In the genomic region with DNA sequence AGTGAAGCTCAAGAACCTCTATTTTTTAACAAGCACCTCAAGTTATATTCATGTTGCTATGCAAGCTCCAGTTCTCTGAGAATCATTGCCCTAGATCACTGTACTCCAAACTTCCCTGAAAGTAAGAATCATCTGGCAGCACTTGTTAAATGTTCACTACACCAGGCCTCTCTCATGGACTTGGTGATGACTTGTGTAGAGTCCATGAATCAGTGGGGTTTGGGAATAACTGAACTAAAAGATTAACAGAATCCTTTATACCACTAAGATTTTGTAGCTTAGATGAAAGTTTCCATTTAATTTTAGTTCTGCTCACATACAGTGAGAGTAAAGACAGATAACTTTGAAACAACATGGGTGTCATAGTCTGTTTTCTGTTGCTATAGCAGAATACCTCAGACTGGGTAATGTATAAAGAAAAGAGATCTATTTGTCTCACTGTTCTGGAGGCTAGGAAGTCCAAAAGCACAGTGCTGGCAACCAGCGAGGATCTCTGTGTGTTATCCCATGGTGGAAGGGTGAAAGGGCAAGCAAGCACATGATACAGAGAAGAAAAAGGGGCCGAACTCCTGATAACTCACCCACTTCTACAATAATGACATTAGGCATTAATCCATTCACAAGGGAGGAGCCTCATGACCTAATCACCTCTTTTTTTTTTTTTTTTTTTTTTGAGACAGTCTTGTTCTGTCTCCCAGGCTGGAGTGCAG, we compare ENCODE assay signal across 22 cellular contexts. TPM values are rescaled to one million over a fixed set of nuclear protein-coding genes. Genes with fewer than 3 reads are reported as not detected.
DNase-seq lines count a peak whose midpoint lies in the region; ATAC-seq, FAIRE-seq and TF ChIP-seq lines count a peak whose summit lies in the region.
"Had no signal": no experiment of that assay in that cellular context is flagged by ENCODE, and none has a peak within 500 bp of the region (broad histone marks: within the 10 kb centered on the region; RNA-seq: fewer than 3 reads in every experiment).

No MANE protein-coding gene starts in this region.

- 72% methylated on average over 2 of the region's 2 CpGs for WGBS in hepatocyte (ENCODE audit: low lambda C conversion rate, missing lambda C conversion rate)
- 17% methylated on average over 2 of the region's 2 CpGs for WGBS in right lobe of liver (ENCODE audit: insufficient coverage, low coverage, low lambda C conversion rate, missing lambda C conversion rate)
- 19 to 72% (median 31%) methylated on average over 2 of the region's 2 CpGs for WGBS in small intestine, 3 donors

- H3K9me2 ChIP-seq in hepatocyte (replicated peaks; ENCODE audit: insufficient read depth) = no peaks in the 10 kb centered on the region

- intact Hi-C loops in right lobe of liver (cut with DNase I) = no loop called here

- no peaks in the 10 kb centered on the region for H3K9me3 Mint-ChIP-seq in stimulated activated effector memory CD8-positive, alpha-beta T cell treated with anti-CD3 and anti-CD28 coated beads, Interleukin-12 subunit alpha, Interleukin-12 subunit beta, amount 100 ng/mL, for 72 hours
- H3K9me3 Mint-ChIP-seq: CD4-positive, alpha-beta T cell; GM23338; IgD-negative memory B cell had no signal

- no peak overlapping the region for H3K4me3 ChIP-seq in hepatocyte
- no peak overlapping the region for H3K4me3 ChIP-seq in right lobe of liver
- no peak overlapping the region for H3K4me3 ChIP-seq in small intestine (ENCODE audit: low read depth in 1 of 2, low read length in 2 of 2)
- H3K4me3 ChIP-seq: GM23338 had no signal

- no peaks in the 10 kb centered on the region for H4K20me1 ChIP-seq in hepatocyte (ENCODE audit: insufficient read depth, poor library complexity, severe bottlenecking)

- no peak overlapping the region for H3K27ac Mint-ChIP-seq in stimulated activated effector memory CD8-positive, alpha-beta T cell treated with anti-CD3 and anti-CD28 coated beads, Interleukin-12 subunit alpha, Interleukin-12 subunit beta, amount 100 ng/mL, for 72 hours
- H3K27ac Mint-ChIP-seq: CD4-positive, alpha-beta T cell; GM23338; IgD-negative memory B cell had no signal

- no peaks in the 10 kb centered on the region for H3K36me3 ChIP-seq in hepatocyte (replicated peaks; ENCODE audit: insufficient read depth, low read depth)
- H3K36me3 ChIP-seq in right lobe of liver = no peaks in the 10 kb centered on the region
- H3K36me3 ChIP-seq in small intestine (ENCODE audit: control insufficient read depth in 2 of 2, insufficient read depth in 2 of 2, low read length in 2 of 2) = no peaks in the 10 kb centered on the region

- TF ChIP-seq CTCF in hepatocyte (IDR thresholded peaks at IDR 0.05; ENCODE audit: poor library complexity) (no peak), right lobe of liver (IDR thresholded peaks at IDR 0.05) (no peak)

- no peak for TF ChIP-seq POLR2A in right lobe of liver (IDR thresholded peaks at IDR 0.05)

- no peak overlapping the region for H3K4me2 ChIP-seq in hepatocyte
- H3K4me2 ChIP-seq: GM23338 had no signal

- H3K4me1 Mint-ChIP-seq in stimulated activated effector memory CD8-positive, alpha-beta T cell treated with anti-CD3 and anti-CD28 coated beads, Interleukin-12 subunit alpha, Interleukin-12 subunit beta, amount 100 ng/mL, for 72 hours = peaks cover 43% of the 10 kb centered on the region

- no peak overlapping the region for H2AFZ ChIP-seq in hepatocyte
- H2AFZ ChIP-seq: GM23338 had no signal

- no peak overlapping the region for H3K4me3 Mint-ChIP-seq in stimulated activated effector memory CD8-positive, alpha-beta T cell treated with anti-CD3 and anti-CD28 coated beads, Interleukin-12 subunit alpha, Interleukin-12 subunit beta, amount 100 ng/mL, for 72 hours
- H3K4me3 Mint-ChIP-seq: CD4-positive, alpha-beta T cell; GM23338; IgD-negative memory B cell had no signal

- ATAC-seq in right lobe of liver (peak; percentile 57 to 87 (median 68)), GM21717 (IDR thresholded peaks at IDR 0.05; ENCODE audit: unreplicated experiment) (no peak), HG02759 (IDR thresholded peaks at IDR 0.05; ENCODE audit: unreplicated experiment) (no peak)
- no peak for ATAC-seq in stimulated activated effector memory CD8-positive, alpha-beta T cell treated with anti-CD3 and anti-CD28 coated beads, Interleukin-12 subunit alpha, Interleukin-12 subunit beta, amount 100 ng/mL, for 72 hours
- ATAC-seq: GM23338 had no signal

- peak; percentile 6 for DNase-seq in NCI-H82 treated with DMSO at 0.1 percent for 48 hours (lab: John Stamatoyannopoulos, UW; ENCODE audit: unreplicated experiment)
- DNase-seq in hepatocyte (ENCODE audit: low spot score) = no peak
- no peak for DNase-seq in right lobe of liver
- DNase-seq in small intestine = peak; percentile 13
- DNase-seq in stimulated activated effector memory CD8-positive, alpha-beta T cell treated with anti-CD3 and anti-CD28 coated beads, Interleukin-12 subunit alpha, Interleukin-12 subunit beta, amount 100 ng/mL, for 72 hours (ENCODE audit: low spot score in 2 of 2) = no peak
- DNase-seq: AML-193; Caco-2; CD4-positive, alpha-beta T cell; HCEC 1CT had no signal

- H3K27me3 ChIP-seq in hepatocyte (no peaks in the 10 kb centered on the region), right lobe of liver (no peaks in the 10 kb centered on the region), small intestine (ENCODE audit: control insufficient read depth in 2 of 2, insufficient read depth in 2 of 2, low read length in 2 of 2) (no peaks in the 10 kb centered on the region)

- H3K27ac ChIP-seq in hepatocyte = peak overlapping the region; percentile 44
- H3K27ac ChIP-seq in right lobe of liver = peak overlapping the region in 2 of 3 donors; percentile 21 to 49
- H3K27ac ChIP-seq in small intestine (ENCODE audit: low read depth in 1 of 2, low read length in 1 of 2) = no peak overlapping the region
- H3K27ac ChIP-seq: C4-2B, HL-60 had no signal

- no peaks in the 10 kb centered on the region for H3K36me3 Mint-ChIP-seq in stimulated activated effector memory CD8-positive, alpha-beta T cell treated with anti-CD3 and anti-CD28 coated beads, Interleukin-12 subunit alpha, Interleukin-12 subunit beta, amount 100 ng/mL, for 72 hours

- H3K4me1 ChIP-seq in hepatocyte (ENCODE audit: insufficient read depth) (peaks cover 7% of the 10 kb centered on the region), right lobe of liver (peaks cover 0 to 29% (median 7%) of the 10 kb centered on the region in 4 donors), small intestine (ENCODE audit: control insufficient read depth in 2 of 2, insufficient read depth in 1 of 2, low read depth in 1 of 2, low read length in 1 of 2) (no peaks in the 10 kb centered on the region)
- H3K4me1 ChIP-seq: Caco-2 had no signal

- H3K79me2 ChIP-seq in hepatocyte = no peaks in the 10 kb centered on the region

- FAIRE-seq in small intestine (lab: Jason Lieb, UNC) = no peak
- FAIRE-seq: A204.1, D721Med, G401.6, GM12891, GM19239, H54 had no signal

- H3K9me3 ChIP-seq in hepatocyte (ENCODE audit: low read depth) (no peaks in the 10 kb centered on the region), right lobe of liver (no peaks in the 10 kb centered on the region), small intestine (ENCODE audit: control insufficient read depth, low read depth) (no peaks in the 10 kb centered on the region)
- H3K9me3 ChIP-seq: Caco-2 had no signal

RNA-seq across cellular contexts. Expression of a gene that starts 27.9 kb away (rescaled TPM):
- total RNA-seq in hepatocyte (2.4 and 5.4 TPM in 2 replicates), right lobe of liver (10 to 100 TPM in 1 of 6 experiments, 1 to 10 TPM in 5; 2.9 to 11.3 (median 6.4) TPM)
- polyA plus RNA-seq in hepatocyte (3.9 and 4.8 TPM in 2 replicates), small intestine (10 to 100 TPM in 1 of 3 donors, 1 to 10 TPM in 2; 2.9 to 12.7 (median 4.1) TPM)
- total RNA-seq: Caco-2, GM23338 had no signal
- polyA plus RNA-seq: BJ, GM23338 had no signal

Comparison
In these comparisons a context has a peak if more than half of its experiments do, and no peak if none do; other contexts are left out.
1. DNase-seq: peak in NCI-H82 treated with DMSO at 0.1 percent for 48 hours (single experiment) and small intestine (single experiment); none in hepatocyte (single experiment), right lobe of liver (0 of 3) and stimulated activated effector memory CD8-positive, alpha-beta T cell treated with anti-CD3 and anti-CD28 coated beads, Interleukin-12 subunit alpha, Interleukin-12 subunit beta, amount 100 ng/mL, for 72 hours (0 of 2).
2. H3K27ac ChIP-seq: peak in hepatocyte (single experiment) and right lobe of liver (2 of 3); none in small intestine (0 of 2).
3. ATAC-seq: peak in right lobe of liver (4 of 4); none in stimulated activated effector memory CD8-positive, alpha-beta T cell treated with anti-CD3 and anti-CD28 coated beads, Interleukin-12 subunit alpha, Interleukin-12 subunit beta, amount 100 ng/mL, for 72 hours (single experiment), GM21717 (single experiment) and HG02759 (single experiment).